Comparison of ENCODE assay signal across 18 cellular contexts in genomic region chr17:77667478-77667877, GRCh38.
A peak's percentile ranks its signal among the peaks of the same experiment; 100 is the strongest.
DNase-seq lines count a peak whose midpoint lies in the region; ATAC-seq and TF ChIP-seq lines count a peak whose summit lies in the region.
"Had no signal": no experiment of that assay in that cellular context is flagged by ENCODE, and none has a peak within 500 bp of the region (broad histone marks: within the 10 kb centered on the region; RNA-seq: fewer than 3 reads in every experiment).

No MANE protein-coding gene starts in this region.

- DNase-seq in activated CD4-positive, CD25-positive, alpha-beta regulatory T cell (lab: John Stamatoyannopoulos, UW) = no peak
- no peak for DNase-seq in activated naive CD4-positive, alpha-beta T cell treated with anti-CD3 and anti-CD28 coated beads, Interleukin-2, amount 50 U/mL, for 72 hours (ENCODE audit: low spot score in 2 of 2)
- DNase-seq in stimulated activated effector memory CD8-positive, alpha-beta T cell treated with anti-CD3 and anti-CD28 coated beads, Interleukin-12 subunit alpha, Interleukin-12 subunit beta, amount 100 ng/mL, for 72 hours (ENCODE audit: low spot score in 2 of 2) = no peak
- DNase-seq in T-helper 9 cell (no peak), iPS-NIHi11 (ENCODE audit: low spot score) (no peak)
- DNase-seq: 8988T, COR-L47, dorsolateral prefrontal cortex, esophagus squamous epithelium, head of caudate nucleus, islet precursor cell, occipital lobe, PC-9, WERI-Rb-1 had no signal

- no peak overlapping the region for H3K4me3 ChIP-seq in KMS-11 (IDR thresholded peaks at IDR 0.05; ENCODE audit: insufficient read depth, low read depth, low read length)
- H3K4me3 ChIP-seq: dorsolateral prefrontal cortex, PC-9, sigmoid colon had no signal

- H3K9ac ChIP-seq in KMS-11 = peak overlapping the region; percentile 54

- H3K27ac Mint-ChIP-seq in activated naive CD4-positive, alpha-beta T cell treated with anti-CD3 and anti-CD28 coated beads, Interleukin-2, amount 50 U/mL, for 72 hours = peak overlapping the region; percentile 94 to 96
- H3K27ac Mint-ChIP-seq in stimulated activated effector memory CD8-positive, alpha-beta T cell treated with anti-CD3 and anti-CD28 coated beads, Interleukin-12 subunit alpha, Interleukin-12 subunit beta, amount 100 ng/mL, for 72 hours = peak overlapping the region; percentile 98

- H3K4me1 ChIP-seq in KMS-11 (ENCODE audit: low read depth, poor library complexity, severe bottlenecking) = peaks cover 36% of the 10 kb centered on the region
- H3K4me1 ChIP-seq: esophagus squamous epithelium, sigmoid colon had no signal

- H3K9me3 Mint-ChIP-seq in activated naive CD4-positive, alpha-beta T cell treated with anti-CD3 and anti-CD28 coated beads, Interleukin-2, amount 50 U/mL, for 72 hours = peaks cover 14 to 27% of the 10 kb centered on the region in 2 donors
- peaks cover 10% of the 10 kb centered on the region for H3K9me3 Mint-ChIP-seq in stimulated activated effector memory CD8-positive, alpha-beta T cell treated with anti-CD3 and anti-CD28 coated beads, Interleukin-12 subunit alpha, Interleukin-12 subunit beta, amount 100 ng/mL, for 72 hours

- no peaks in the 10 kb centered on the region for H3K79me2 ChIP-seq in KMS-11 (ENCODE audit: insufficient read depth, low read depth)

- ATAC-seq in activated CD4-positive, CD25-positive, alpha-beta regulatory T cell treated with anti-CD3 and anti-CD28 coated beads, Interleukin-2, amount 50 U/mL, for 24 hours = peak; percentile 39 to 61
- peak; percentile 60 to 79 for ATAC-seq in activated naive CD4-positive, alpha-beta T cell treated with anti-CD3 and anti-CD28 coated beads, Interleukin-2, amount 50 U/mL, for 72 hours
- ATAC-seq in stimulated activated effector memory CD8-positive, alpha-beta T cell treated with anti-CD3 and anti-CD28 coated beads, Interleukin-12 subunit alpha, Interleukin-12 subunit beta, amount 100 ng/mL, for 72 hours = peak; percentile 82
- no peak for ATAC-seq in GM18867 (IDR thresholded peaks at IDR 0.05; ENCODE audit: unreplicated experiment)

- H3K36me3 Mint-ChIP-seq in activated naive CD4-positive, alpha-beta T cell treated with anti-CD3 and anti-CD28 coated beads, Interleukin-2, amount 50 U/mL, for 72 hours = peaks cover 12 to 32% of the 10 kb centered on the region in 2 donors
- H3K36me3 Mint-ChIP-seq in stimulated activated effector memory CD8-positive, alpha-beta T cell treated with anti-CD3 and anti-CD28 coated beads, Interleukin-12 subunit alpha, Interleukin-12 subunit beta, amount 100 ng/mL, for 72 hours = peaks cover 7% of the 10 kb centered on the region

- H4K20me1 ChIP-seq in KMS-11 (ENCODE audit: insufficient read depth) = no peaks in the 10 kb centered on the region

- H3K4me3 Mint-ChIP-seq in stimulated activated effector memory CD8-positive, alpha-beta T cell treated with anti-CD3 and anti-CD28 coated beads, Interleukin-12 subunit alpha, Interleukin-12 subunit beta, amount 100 ng/mL, for 72 hours = peak overlapping the region; percentile 88

- H3K27me3 ChIP-seq in KMS-11 (ENCODE audit: insufficient read depth, low read depth) = no peaks in the 10 kb centered on the region
- H3K27me3 ChIP-seq: dorsolateral prefrontal cortex, esophagus squamous epithelium, sigmoid colon had no signal

- peaks cover 33% of the 10 kb centered on the region for H3K4me1 Mint-ChIP-seq in stimulated activated effector memory CD8-positive, alpha-beta T cell treated with anti-CD3 and anti-CD28 coated beads, Interleukin-12 subunit alpha, Interleukin-12 subunit beta, amount 100 ng/mL, for 72 hours

- no peaks in the 10 kb centered on the region for H3K36me3 ChIP-seq in KMS-11 (ENCODE audit: insufficient read depth)
- H3K36me3 ChIP-seq: esophagus squamous epithelium, sigmoid colon, WERI-Rb-1 had no signal

- peak overlapping the region; percentile 69 for H3K4me2 ChIP-seq in KMS-11
- H3K4me2 ChIP-seq: PC-9 had no signal

- H2AFZ ChIP-seq in KMS-11 (ENCODE audit: low read depth) = peak overlapping the region; percentile 87
- H2AFZ ChIP-seq: PC-9 had no signal

- H3K27ac ChIP-seq in KMS-11 = peak overlapping the region; percentile 82
- H3K27ac ChIP-seq: dorsolateral prefrontal cortex, PC-9, sigmoid colon, WERI-Rb-1 had no signal

- no peak; the same call in 1 of the 2 replicates for TF ChIP-seq CTCF in KMS-11 (conservative IDR thresholded peaks at IDR 0.05; ENCODE audit: low read depth, low read length)
